ENCODE assay signal across 1 cellular context in the genomic region with DNA sequence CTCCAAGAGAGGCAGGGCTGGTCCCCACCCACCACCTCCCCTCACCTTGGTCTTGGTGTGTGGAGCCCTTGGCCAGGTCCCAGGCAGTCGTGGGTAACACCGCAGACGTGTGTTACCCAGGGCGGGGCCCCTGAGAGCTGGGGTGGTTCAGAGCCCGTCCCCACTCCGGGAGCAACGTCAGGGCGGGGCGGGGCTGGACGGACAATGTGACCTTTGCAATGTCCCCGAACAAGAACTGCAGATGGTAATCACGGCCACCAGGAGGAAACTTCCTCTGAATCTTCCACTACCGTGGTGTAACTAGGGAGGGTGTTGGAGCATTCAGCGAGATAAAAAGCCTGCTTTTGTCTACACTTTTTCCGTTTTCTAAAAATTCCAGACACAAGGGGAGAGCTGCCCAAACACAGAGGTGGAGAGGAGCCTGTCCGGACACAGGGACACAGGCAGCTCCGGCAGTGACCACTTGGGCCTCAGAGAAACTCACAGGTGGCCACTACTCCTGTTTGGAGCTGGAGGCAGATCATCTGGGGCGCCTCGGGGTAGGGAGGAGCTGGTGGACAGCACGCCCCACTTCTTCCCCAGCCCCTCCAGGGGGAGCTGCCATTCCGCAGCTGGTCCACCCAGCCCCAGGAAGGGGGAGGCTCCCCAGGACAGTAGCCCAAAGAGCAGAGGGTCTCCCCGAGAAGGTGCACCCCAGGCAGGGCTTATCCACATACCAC.
TF ChIP-seq lines count a peak whose summit lies in the region.

No MANE protein-coding gene starts in this region.

TF ChIP-seq in HepG2, 621 proteins besides CTCF, POLR2A, EP300 and RAD21 (continued from another document and continues in another):
- TF ChIP-seq, protein P1, sequence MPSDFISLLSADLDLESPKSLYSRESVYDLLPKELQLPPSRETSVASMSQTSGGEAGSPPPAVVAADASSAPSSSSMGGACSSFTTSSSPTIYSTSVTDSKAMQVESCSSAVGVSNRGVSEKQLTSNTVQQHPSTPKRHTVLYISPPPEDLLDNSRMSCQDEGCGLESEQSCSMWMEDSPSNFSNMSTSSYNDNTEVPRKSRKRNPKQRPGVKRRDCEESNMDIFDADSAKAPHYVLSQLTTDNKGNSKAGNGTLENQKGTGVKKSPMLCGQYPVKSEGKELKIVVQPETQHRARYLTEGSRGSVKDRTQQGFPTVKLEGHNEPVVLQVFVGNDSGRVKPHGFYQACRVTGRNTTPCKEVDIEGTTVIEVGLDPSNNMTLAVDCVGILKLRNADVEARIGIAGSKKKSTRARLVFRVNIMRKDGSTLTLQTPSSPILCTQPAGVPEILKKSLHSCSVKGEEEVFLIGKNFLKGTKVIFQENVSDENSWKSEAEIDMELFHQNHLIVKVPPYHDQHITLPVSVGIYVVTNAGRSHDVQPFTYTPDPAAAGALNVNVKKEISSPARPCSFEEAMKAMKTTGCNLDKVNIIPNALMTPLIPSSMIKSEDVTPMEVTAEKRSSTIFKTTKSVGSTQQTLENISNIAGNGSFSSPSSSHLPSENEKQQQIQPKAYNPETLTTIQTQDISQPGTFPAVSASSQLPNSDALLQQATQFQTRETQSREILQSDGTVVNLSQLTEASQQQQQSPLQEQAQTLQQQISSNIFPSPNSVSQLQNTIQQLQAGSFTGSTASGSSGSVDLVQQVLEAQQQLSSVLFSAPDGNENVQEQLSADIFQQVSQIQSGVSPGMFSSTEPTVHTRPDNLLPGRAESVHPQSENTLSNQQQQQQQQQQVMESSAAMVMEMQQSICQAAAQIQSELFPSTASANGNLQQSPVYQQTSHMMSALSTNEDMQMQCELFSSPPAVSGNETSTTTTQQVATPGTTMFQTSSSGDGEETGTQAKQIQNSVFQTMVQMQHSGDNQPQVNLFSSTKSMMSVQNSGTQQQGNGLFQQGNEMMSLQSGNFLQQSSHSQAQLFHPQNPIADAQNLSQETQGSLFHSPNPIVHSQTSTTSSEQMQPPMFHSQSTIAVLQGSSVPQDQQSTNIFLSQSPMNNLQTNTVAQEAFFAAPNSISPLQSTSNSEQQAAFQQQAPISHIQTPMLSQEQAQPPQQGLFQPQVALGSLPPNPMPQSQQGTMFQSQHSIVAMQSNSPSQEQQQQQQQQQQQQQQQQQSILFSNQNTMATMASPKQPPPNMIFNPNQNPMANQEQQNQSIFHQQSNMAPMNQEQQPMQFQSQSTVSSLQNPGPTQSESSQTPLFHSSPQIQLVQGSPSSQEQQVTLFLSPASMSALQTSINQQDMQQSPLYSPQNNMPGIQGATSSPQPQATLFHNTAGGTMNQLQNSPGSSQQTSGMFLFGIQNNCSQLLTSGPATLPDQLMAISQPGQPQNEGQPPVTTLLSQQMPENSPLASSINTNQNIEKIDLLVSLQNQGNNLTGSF (CRISPR knock-in tag; IDR thresholded peaks at IDR 0.05) = 0 out of 2 replicates have a peak, but pooled peaks have one; percentile 55
- TF ChIP-seq ZSCAN20 (CRISPR knock-in tag; IDR thresholded peaks at IDR 0.05; ENCODE audit: borderline replicate concordance) = no peak
- TF ChIP-seq, protein P2, sequence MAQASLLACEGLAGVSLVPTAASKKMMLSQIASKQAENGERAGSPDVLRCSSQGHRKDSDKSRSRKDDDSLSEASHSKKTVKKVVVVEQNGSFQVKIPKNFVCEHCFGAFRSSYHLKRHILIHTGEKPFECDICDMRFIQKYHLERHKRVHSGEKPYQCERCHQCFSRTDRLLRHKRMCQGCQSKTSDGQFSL (CRISPR knock-in tag; IDR thresholded peaks at IDR 0.05) = no peak
- TF ChIP-seq ZFAT (CRISPR knock-in tag; conservative IDR thresholded peaks at IDR 0.05) = no peak
- no peak for TF ChIP-seq EHMT2 (IDR thresholded peaks at IDR 0.05; ENCODE audit: borderline replicate concordance, low read depth, low read length)
- no peak for TF ChIP-seq REXO4 (CRISPR knock-in tag; IDR thresholded peaks at IDR 0.05; ENCODE audit: borderline replicate concordance)
- TF ChIP-seq ZNF780A (CRISPR knock-in tag; IDR thresholded peaks at IDR 0.05) = no peak
- TF ChIP-seq HNRNPUL1 (IDR thresholded peaks at IDR 0.05; ENCODE audit: low read depth, low read length) = no peak
- no peak for TF ChIP-seq AHR (CRISPR knock-in tag; IDR thresholded peaks at IDR 0.05)
- no peak for TF ChIP-seq ZNF883 (CRISPR knock-in tag; IDR thresholded peaks at IDR 0.05; ENCODE audit: not compliant biosample characterization)
- TF ChIP-seq, protein P3, sequence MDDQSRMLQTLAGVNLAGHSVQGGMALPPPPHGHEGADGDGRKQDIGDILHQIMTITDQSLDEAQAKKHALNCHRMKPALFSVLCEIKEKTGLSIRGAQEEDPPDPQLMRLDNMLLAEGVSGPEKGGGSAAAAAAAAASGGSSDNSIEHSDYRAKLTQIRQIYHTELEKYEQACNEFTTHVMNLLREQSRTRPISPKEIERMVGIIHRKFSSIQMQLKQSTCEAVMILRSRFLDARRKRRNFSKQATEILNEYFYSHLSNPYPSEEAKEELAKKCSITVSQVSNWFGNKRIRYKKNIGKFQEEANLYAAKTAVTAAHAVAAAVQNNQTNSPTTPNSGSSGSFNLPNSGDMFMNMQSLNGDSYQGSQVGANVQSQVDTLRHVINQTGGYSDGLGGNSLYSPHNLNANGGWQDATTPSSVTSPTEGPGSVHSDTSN (CRISPR knock-in tag; IDR thresholded peaks at IDR 0.05; ENCODE audit: borderline replicate concordance) = no peak
- no peak for TF ChIP-seq ZNF564 (CRISPR knock-in tag; IDR thresholded peaks at IDR 0.05)
- TF ChIP-seq, protein P4, sequence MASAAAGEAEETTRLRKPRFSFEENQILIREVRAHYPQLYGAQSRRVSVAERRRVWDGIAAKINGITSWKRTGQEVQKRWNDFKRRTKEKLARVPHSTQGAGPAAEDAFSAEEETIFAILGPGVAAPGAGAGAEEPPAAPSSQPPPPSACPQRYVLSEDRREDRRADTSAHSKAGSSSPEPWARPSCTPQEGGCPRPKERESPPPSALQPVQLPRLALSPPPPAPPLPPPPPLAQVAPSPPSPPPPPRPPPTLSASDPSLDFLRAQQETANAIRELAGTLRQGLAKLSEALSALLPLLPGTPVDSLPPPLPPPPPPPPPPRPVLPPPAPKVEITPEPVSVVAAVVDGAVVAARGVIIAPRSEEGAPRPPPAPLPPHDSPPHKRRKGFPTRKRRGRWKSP (CRISPR knock-in tag; IDR thresholded peaks at IDR 0.05) = peak; percentile 57; the same call in 1 of the 2 replicates
- no peak for TF ChIP-seq RFX5 (IDR thresholded peaks at IDR 0.05; ENCODE audit: low read depth, low read length)
- no peak for TF ChIP-seq ZNF138 (CRISPR knock-in tag; IDR thresholded peaks at IDR 0.05; ENCODE audit: low read depth)
- TF ChIP-seq, protein P5, sequence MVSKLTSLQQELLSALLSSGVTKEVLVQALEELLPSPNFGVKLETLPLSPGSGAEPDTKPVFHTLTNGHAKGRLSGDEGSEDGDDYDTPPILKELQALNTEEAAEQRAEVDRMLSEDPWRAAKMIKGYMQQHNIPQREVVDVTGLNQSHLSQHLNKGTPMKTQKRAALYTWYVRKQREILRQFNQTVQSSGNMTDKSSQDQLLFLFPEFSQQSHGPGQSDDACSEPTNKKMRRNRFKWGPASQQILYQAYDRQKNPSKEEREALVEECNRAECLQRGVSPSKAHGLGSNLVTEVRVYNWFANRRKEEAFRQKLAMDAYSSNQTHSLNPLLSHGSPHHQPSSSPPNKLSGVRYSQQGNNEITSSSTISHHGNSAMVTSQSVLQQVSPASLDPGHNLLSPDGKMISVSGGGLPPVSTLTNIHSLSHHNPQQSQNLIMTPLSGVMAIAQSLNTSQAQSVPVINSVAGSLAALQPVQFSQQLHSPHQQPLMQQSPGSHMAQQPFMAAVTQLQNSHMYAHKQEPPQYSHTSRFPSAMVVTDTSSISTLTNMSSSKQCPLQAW (CRISPR knock-in tag; IDR thresholded peaks at IDR 0.05) = peak; percentile 65
- TF ChIP-seq KAT8 (CRISPR knock-in tag; IDR thresholded peaks at IDR 0.05) = peak; percentile 61; the same call in 1 of the 2 replicates
- no peak; the same call in 1 of the 2 replicates for TF ChIP-seq ZNF136 (CRISPR knock-in tag; IDR thresholded peaks at IDR 0.05; ENCODE audit: low read depth)
- TF ChIP-seq, protein P6, sequence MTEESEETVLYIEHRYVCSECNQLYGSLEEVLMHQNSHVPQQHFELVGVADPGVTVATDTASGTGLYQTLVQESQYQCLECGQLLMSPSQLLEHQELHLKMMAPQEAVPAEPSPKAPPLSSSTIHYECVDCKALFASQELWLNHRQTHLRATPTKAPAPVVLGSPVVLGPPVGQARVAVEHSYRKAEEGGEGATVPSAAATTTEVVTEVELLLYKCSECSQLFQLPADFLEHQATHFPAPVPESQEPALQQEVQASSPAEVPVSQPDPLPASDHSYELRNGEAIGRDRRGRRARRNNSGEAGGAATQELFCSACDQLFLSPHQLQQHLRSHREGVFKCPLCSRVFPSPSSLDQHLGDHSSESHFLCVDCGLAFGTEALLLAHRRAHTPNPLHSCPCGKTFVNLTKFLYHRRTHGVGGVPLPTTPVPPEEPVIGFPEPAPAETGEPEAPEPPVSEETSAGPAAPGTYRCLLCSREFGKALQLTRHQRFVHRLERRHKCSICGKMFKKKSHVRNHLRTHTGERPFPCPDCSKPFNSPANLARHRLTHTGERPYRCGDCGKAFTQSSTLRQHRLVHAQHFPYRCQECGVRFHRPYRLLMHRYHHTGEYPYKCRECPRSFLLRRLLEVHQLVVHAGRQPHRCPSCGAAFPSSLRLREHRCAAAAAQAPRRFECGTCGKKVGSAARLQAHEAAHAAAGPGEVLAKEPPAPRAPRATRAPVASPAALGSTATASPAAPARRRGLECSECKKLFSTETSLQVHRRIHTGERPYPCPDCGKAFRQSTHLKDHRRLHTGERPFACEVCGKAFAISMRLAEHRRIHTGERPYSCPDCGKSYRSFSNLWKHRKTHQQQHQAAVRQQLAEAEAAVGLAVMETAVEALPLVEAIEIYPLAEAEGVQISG (CRISPR knock-in tag; IDR thresholded peaks at IDR 0.05) = peak; percentile 36
- TF ChIP-seq, protein P7, sequence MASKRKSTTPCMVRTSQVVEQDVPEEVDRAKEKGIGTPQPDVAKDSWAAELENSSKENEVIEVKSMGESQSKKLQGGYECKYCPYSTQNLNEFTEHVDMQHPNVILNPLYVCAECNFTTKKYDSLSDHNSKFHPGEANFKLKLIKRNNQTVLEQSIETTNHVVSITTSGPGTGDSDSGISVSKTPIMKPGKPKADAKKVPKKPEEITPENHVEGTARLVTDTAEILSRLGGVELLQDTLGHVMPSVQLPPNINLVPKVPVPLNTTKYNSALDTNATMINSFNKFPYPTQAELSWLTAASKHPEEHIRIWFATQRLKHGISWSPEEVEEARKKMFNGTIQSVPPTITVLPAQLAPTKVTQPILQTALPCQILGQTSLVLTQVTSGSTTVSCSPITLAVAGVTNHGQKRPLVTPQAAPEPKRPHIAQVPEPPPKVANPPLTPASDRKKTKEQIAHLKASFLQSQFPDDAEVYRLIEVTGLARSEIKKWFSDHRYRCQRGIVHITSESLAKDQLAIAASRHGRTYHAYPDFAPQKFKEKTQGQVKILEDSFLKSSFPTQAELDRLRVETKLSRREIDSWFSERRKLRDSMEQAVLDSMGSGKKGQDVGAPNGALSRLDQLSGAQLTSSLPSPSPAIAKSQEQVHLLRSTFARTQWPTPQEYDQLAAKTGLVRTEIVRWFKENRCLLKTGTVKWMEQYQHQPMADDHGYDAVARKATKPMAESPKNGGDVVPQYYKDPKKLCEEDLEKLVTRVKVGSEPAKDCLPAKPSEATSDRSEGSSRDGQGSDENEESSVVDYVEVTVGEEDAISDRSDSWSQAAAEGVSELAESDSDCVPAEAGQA (IDR thresholded peaks at IDR 0.05; ENCODE audit: low read depth) = no peak
- TF ChIP-seq, protein P7 (CRISPR knock-in tag; IDR thresholded peaks at IDR 0.05; ENCODE audit: borderline replicate concordance) = no peak
- TF ChIP-seq, protein P8, sequence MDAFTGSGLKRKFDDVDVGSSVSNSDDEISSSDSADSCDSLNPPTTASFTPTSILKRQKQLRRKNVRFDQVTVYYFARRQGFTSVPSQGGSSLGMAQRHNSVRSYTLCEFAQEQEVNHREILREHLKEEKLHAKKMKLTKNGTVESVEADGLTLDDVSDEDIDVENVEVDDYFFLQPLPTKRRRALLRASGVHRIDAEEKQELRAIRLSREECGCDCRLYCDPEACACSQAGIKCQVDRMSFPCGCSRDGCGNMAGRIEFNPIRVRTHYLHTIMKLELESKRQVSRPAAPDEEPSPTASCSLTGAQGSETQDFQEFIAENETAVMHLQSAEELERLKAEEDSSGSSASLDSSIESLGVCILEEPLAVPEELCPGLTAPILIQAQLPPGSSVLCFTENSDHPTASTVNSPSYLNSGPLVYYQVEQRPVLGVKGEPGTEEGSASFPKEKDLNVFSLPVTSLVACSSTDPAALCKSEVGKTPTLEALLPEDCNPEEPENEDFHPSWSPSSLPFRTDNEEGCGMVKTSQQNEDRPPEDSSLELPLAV (CRISPR knock-in tag; conservative IDR thresholded peaks at IDR 0.05; ENCODE audit: low read depth) = no peak
- TF ChIP-seq, protein P9, sequence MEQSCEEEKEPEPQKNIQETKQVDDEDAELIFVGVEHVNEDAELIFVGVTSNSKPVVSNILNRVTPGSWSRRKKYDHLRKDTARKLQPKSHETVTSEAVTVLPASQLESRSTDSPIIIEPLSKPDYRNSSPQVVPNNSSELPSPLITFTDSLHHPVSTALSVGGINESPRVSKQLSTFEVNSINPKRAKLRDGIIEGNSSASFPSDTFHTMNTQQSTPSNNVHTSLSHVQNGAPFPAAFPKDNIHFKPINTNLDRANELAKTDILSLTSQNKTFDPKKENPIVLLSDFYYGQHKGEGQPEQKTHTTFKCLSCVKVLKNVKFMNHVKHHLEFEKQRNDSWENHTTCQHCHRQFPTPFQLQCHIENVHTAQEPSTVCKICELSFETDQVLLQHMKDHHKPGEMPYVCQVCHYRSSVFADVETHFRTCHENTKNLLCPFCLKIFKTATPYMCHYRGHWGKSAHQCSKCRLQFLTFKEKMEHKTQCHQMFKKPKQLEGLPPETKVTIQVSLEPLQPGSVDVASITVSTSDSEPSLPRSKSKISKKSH (CRISPR knock-in tag; IDR thresholded peaks at IDR 0.05; ENCODE audit: borderline replicate concordance) = no peak; the same call in 1 of the 2 replicates
- no peak; the same call in 1 of the 2 replicates for TF ChIP-seq POGZ (CRISPR knock-in tag; IDR thresholded peaks at IDR 0.05)
- TF ChIP-seq ZNF615 (CRISPR knock-in tag; IDR thresholded peaks at IDR 0.05; ENCODE audit: borderline replicate concordance) = no peak
- peak; percentile 29; the same call in 1 of the 2 replicates for TF ChIP-seq NR2C2 (CRISPR knock-in tag; IDR thresholded peaks at IDR 0.05; ENCODE audit: borderline replicate concordance)
- no peak; the same call in 1 of the 2 replicates for TF ChIP-seq ARNTL (CRISPR knock-in tag; IDR thresholded peaks at IDR 0.05)
- TF ChIP-seq ZNF563 (CRISPR knock-in tag; IDR thresholded peaks at IDR 0.05) = no peak; the same call in 1 of the 2 replicates
